1 cellular context compared by ENCODE assay signal in genomic region chr2:61017003-61017555, GRCh38.
TF ChIP-seq lines count a peak whose summit lies in the region.

No MANE protein-coding gene starts in this region.

TF ChIP-seq in HEK293, 187 proteins besides CTCF, POLR2A, EP300 and RAD21 (continued from another document and continues in another):
- TF ChIP-seq ZNF280D (tag by site-specific recombination; IDR thresholded peaks at IDR 0.05) (0 out of 2 replicates have a peak, but pooled peaks have one; percentile 55), TCF7L2 (IDR thresholded peaks at IDR 0.05; ENCODE audit: borderline replicate concordance, low read depth, low read length) (no peak), BCL6B (tag by site-specific recombination; IDR thresholded peaks at IDR 0.05) (no peak), ZNF366 (tag by site-specific recombination; conservative IDR thresholded peaks at IDR 0.05) (peak; percentile 81), ZEB2 (tag by site-specific recombination; IDR thresholded peaks at IDR 0.05) (peak; percentile 82), ZNF776 (tag by site-specific recombination; IDR thresholded peaks at IDR 0.05; ENCODE audit: borderline replicate concordance) (no peak), ZSCAN23 (tag by site-specific recombination; IDR thresholded peaks at IDR 0.05) (peak; percentile 87), ZNF157 (tag by site-specific recombination; IDR thresholded peaks at IDR 0.05) (no peak), ZNF837 (tag by site-specific recombination; IDR thresholded peaks at IDR 0.05) (no peak), ZBTB7A (tag by site-specific recombination; IDR thresholded peaks at IDR 0.05; ENCODE audit: low read depth) (no peak), ZNF555 (tag by site-specific recombination; conservative IDR thresholded peaks at IDR 0.05) (no peak), GLIS1 (tag by site-specific recombination; IDR thresholded peaks at IDR 0.05) (no peak), ZNF449 (tag by site-specific recombination; IDR thresholded peaks at IDR 0.05) (0 out of 2 replicates have a peak, but pooled peaks have one; percentile 47), ZNF394 (tag by site-specific recombination; IDR thresholded peaks at IDR 0.05; ENCODE audit: borderline replicate concordance) (peak; percentile 78), ZBTB11 (tag by site-specific recombination; conservative IDR thresholded peaks at IDR 0.05; ENCODE audit: low read depth) (peak; percentile 100), ZNF830 (tag by site-specific recombination; IDR thresholded peaks at IDR 0.05; ENCODE audit: low read depth) (no peak), PRDM4 (tag by site-specific recombination; IDR thresholded peaks at IDR 0.05) (0 out of 2 replicates have a peak, but pooled peaks have one; percentile 8), ZNF391 (tag by site-specific recombination; IDR thresholded peaks at IDR 0.05; ENCODE audit: borderline replicate concordance, low read depth) (0 out of 2 replicates have a peak, but pooled peaks have one; percentile 66), ZNF514 (tag by site-specific recombination; IDR thresholded peaks at IDR 0.05) (no peak), ZNF645 (tag by site-specific recombination; IDR thresholded peaks at IDR 0.05) (no peak), ZBTB26 (tag by site-specific recombination; optimal IDR thresholded peaks at IDR 0.05) (peak; percentile 32), ZNF548 (tag by site-specific recombination; IDR thresholded peaks at IDR 0.05) (no peak), ATF2 (tag by site-specific recombination; IDR thresholded peaks at IDR 0.05; ENCODE audit: low read depth) (no peak), ZNF132 (tag by site-specific recombination; IDR thresholded peaks at IDR 0.05; ENCODE audit: borderline replicate concordance) (no peak), RBAK (tag by site-specific recombination; IDR thresholded peaks at IDR 0.05) (no peak), PRDM2 (tag by site-specific recombination; IDR thresholded peaks at IDR 0.05; ENCODE audit: borderline replicate concordance) (no peak), ZBTB8A (tag by site-specific recombination; IDR thresholded peaks at IDR 0.05) (peak; percentile 42; the same call in 1 of the 2 replicates), ZNF510 (tag by site-specific recombination; IDR thresholded peaks at IDR 0.05; ENCODE audit: insufficient replicate concordance) (peak; percentile 63), ZNF114 (tag by site-specific recombination; IDR thresholded peaks at IDR 0.05) (no peak), ZNF621 (tag by site-specific recombination; IDR thresholded peaks at IDR 0.05) (no peak), ZNF140 (tag by site-specific recombination; IDR thresholded peaks at IDR 0.05) (no peak)
